In genomic region chr12:124683330-124683662, GRCh38 we compare ENCODE assay signal across 1 cellular context.
A peak's percentile ranks its signal among the peaks of the same experiment; 100 is the strongest.
TF ChIP-seq lines count a peak whose summit lies in the region.

No MANE protein-coding gene starts in this region.

TF ChIP-seq in A549, 52 proteins besides CTCF, POLR2A, EP300 and RAD21 (continued from another document):
- no peak for TF ChIP-seq EHF (CRISPR knock-in tag; IDR thresholded peaks at IDR 0.05)
- TF ChIP-seq, protein P1, sequence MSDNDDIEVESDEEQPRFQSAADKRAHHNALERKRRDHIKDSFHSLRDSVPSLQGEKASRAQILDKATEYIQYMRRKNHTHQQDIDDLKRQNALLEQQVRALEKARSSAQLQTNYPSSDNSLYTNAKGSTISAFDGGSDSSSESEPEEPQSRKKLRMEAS (IDR thresholded peaks at IDR 0.05): 0 out of 2 replicates have a peak, but pooled peaks have one; percentile 39
- no peak for TF ChIP-seq CEBPB (IDR thresholded peaks at IDR 0.05)
